17 cellular contexts compared by ENCODE assay signal in genomic region chr21:34344584-34344983, GRCh38. TPM values are rescaled to one million over a fixed set of nuclear protein-coding genes. Genes with fewer than 3 reads are reported as not detected.
DNase-seq lines count a peak whose midpoint lies in the region; ATAC-seq and TF ChIP-seq lines count a peak whose summit lies in the region.
"Had no signal": no experiment of that assay in that cellular context is flagged by ENCODE, and none has a peak within 500 bp of the region (broad histone marks: within the 10 kb centered on the region; RNA-seq: fewer than 3 reads in every experiment).

No MANE protein-coding gene starts in this region.

- in situ Hi-C loops in mammary epithelial cell (cut with MboI; ENCODE audit: low sequenced_read_pairs in 2 of 2) = no loop called here

- no peaks in the 10 kb centered on the region for H3K4me1 Mint-ChIP-seq in endodermal cell

- no peak for TF ChIP-seq EP300 in sigmoid colon (IDR thresholded peaks at IDR 0.05)

- CTCF ChIA-PET in mammary epithelial cell (lab: Charles Lee; ENCODE audit: low non-redundant PET) = no interaction called here

- H3K27me3 Mint-ChIP-seq in endodermal cell (ENCODE audit: insufficient read depth) = no peaks in the 10 kb centered on the region

- no TSS peak for BruUV-seq in mammary epithelial cell (replicated peaks; lab: Mats Ljungman, UMichigan)

- H3K4me1 ChIP-seq in left ventricle myocardium inferior = peaks cover 33% of the 10 kb centered on the region
- H3K4me1 ChIP-seq in endodermal cell (ENCODE audit: control insufficient read depth, insufficient read depth, low read length) = no peaks in the 10 kb centered on the region
- H3K4me1 ChIP-seq in sigmoid colon = peaks cover 0 to 57% (median 42%) of the 10 kb centered on the region in 4 donors
- H3K4me1 ChIP-seq in vagina = peaks cover 9% of the 10 kb centered on the region
- no peaks in the 10 kb centered on the region for H3K4me1 ChIP-seq in mammary epithelial cell (ENCODE audit: insufficient read depth, low read length)
- H3K4me1 ChIP-seq: BLaER1 treated with 17β-estradiol and CSF1 and Interleukin-3, amounts not matched to agents 10 nM and 100 nM had no signal

- peak overlapping the region; percentile 62 for H3K27ac ChIP-seq in left ventricle myocardium inferior (replicated peaks)
- H3K27ac ChIP-seq in endodermal cell (ENCODE audit: low read depth, low read length) = no peak overlapping the region
- H3K27ac ChIP-seq in sigmoid colon = peak overlapping the region in 3 of 4 donors; percentile 37 to 78 (median 67)
- peak overlapping the region; percentile 82 for H3K27ac ChIP-seq in vagina
- no peak overlapping the region for H3K27ac ChIP-seq in mammary epithelial cell (ENCODE audit: insufficient read depth, low read depth, low read length)
- H3K27ac ChIP-seq: BLaER1 treated with 17β-estradiol and CSF1 and Interleukin-3, amounts not matched to agents 10 nM and 100 nM had no signal

- H3K9ac ChIP-seq in endodermal cell (ENCODE audit: extremely low read depth, low read length, poor library complexity, severe bottlenecking) (no peak overlapping the region), mammary epithelial cell (ENCODE audit: insufficient read depth, low read length) (no peak overlapping the region)
- H3K9ac ChIP-seq: BLaER1 treated with 17β-estradiol and CSF1 and Interleukin-3, amounts not matched to agents 10 nM and 100 nM had no signal

- H3K79me2 ChIP-seq in mammary epithelial cell (ENCODE audit: insufficient read depth, low read length) = no peaks in the 10 kb centered on the region

- TF ChIP-seq CTCF in left ventricle myocardium inferior (IDR thresholded peaks at IDR 0.05; ENCODE audit: borderline replicate concordance) (no peak), endodermal cell (conservative IDR thresholded peaks at IDR 0.05) (no peak), sigmoid colon (IDR thresholded peaks at IDR 0.05) (no peak), vagina (IDR thresholded peaks at IDR 0.05) (no peak), mammary epithelial cell (conservative IDR thresholded peaks at IDR 0.05 in 1 of 2, IDR thresholded peaks at IDR 0.05 in 1 of 2; ENCODE audit: extremely low read depth in 1 of 2, insufficient read depth in 1 of 2, low read depth in 1 of 2, low read length in 2 of 2) (no peak)

- no peak overlapping the region for H3K4me2 ChIP-seq in mammary epithelial cell (ENCODE audit: insufficient read depth, low read depth, low read length)
- H3K4me2 ChIP-seq: BLaER1 treated with 17β-estradiol and CSF1 and Interleukin-3, amounts not matched to agents 10 nM and 100 nM had no signal

- H3K36me3 Mint-ChIP-seq in endodermal cell (ENCODE audit: low read depth) = no peaks in the 10 kb centered on the region

- H3K9me3 Mint-ChIP-seq in endodermal cell = peaks cover 2% of the 10 kb centered on the region

- ATAC-seq in Right ventricle myocardium superior (ENCODE audit: poor library complexity) = no peak
- no peak for ATAC-seq in GM21737 (IDR thresholded peaks at IDR 0.05; ENCODE audit: unreplicated experiment)

- TF ChIP-seq POLR2A in sigmoid colon (IDR thresholded peaks at IDR 0.05) (no peak), vagina (IDR thresholded peaks at IDR 0.05) (no peak)

- intact Hi-C loops in left ventricle myocardium inferior (cut with micrococcal nuclease) = no loop called here
- intact Hi-C loops in Right ventricle myocardium superior (cut with DNase I) = no loop called here
- intact Hi-C loops in sigmoid colon (cut with DNase I) = loop anchor here (2.0 kb wide), 1 partner anchor 142 kb away; no protein-coding TSS in a partner anchor
- intact Hi-C loops in vagina (cut with DNase I) = no loop called here
- intact Hi-C loops in mammary epithelial cell (cut with micrococcal nuclease) = no loop called here

- H3K4me3 Mint-ChIP-seq in endodermal cell = no peak overlapping the region

- 90 to 93% methylated on average over 5 of the region's 5 CpGs for WGBS in endodermal cell (ENCODE audit: insufficient coverage in 1 of 2, insufficient read length in 1 of 2), 2 experiments
- 87 to 88% methylated on average over 5 of the region's 5 CpGs for WGBS in sigmoid colon, 2 donors
- WGBS in mammary epithelial cell (ENCODE audit: low coverage, missing lambda C conversion rate) = 65% methylated on average over 5 of the region's 5 CpGs

- no peaks in the 10 kb centered on the region for H3K9me3 ChIP-seq in left ventricle myocardium inferior (replicated peaks)
- H3K9me3 ChIP-seq in endodermal cell (ENCODE audit: control insufficient read depth, low read length) = no peaks in the 10 kb centered on the region
- no peaks in the 10 kb centered on the region for H3K9me3 ChIP-seq in sigmoid colon
- H3K9me3 ChIP-seq in vagina = no peaks in the 10 kb centered on the region
- H3K9me3 ChIP-seq in mammary epithelial cell (replicated peaks; ENCODE audit: insufficient read depth, low read length) = no peaks in the 10 kb centered on the region
- H3K9me3 ChIP-seq: BLaER1 treated with 17β-estradiol and CSF1 and Interleukin-3, amounts not matched to agents 10 nM and 100 nM had no signal

- no peak for DNase-seq in left ventricle myocardium inferior
- no peak for DNase-seq in Right ventricle myocardium superior
- DNase-seq in endodermal cell = peak; percentile 16
- DNase-seq in sigmoid colon = no peak
- no peak for DNase-seq in vagina (ENCODE audit: extremely low spot score in 2 of 2)
- no peak for DNase-seq in activated CD4-positive, CD25-positive, alpha-beta regulatory T cell treated with anti-CD3 and anti-CD28 coated beads, Interleukin-2, amount 50 U/mL, for 72 hours
- no peak for DNase-seq in mammary epithelial cell
- DNase-seq: DND-41, GDM1, KG1, NCI-H1436 treated with DMSO at 0.1 percent for 48 hours, NCI-H2029 treated with DMSO at 0.1 percent for 48 hours, NCI-H510A treated with DMSO at 0.1 percent for 48 hours had no signal

- dilution Hi-C loops in mammary epithelial cell (cut with HindIII; ENCODE audit: low sequenced_read_pairs) = no loop called here

- no peaks in the 10 kb centered on the region for H4K20me1 ChIP-seq in mammary epithelial cell (ENCODE audit: insufficient read depth, low read length)
- H4K20me1 ChIP-seq: BLaER1 treated with 17β-estradiol and CSF1 and Interleukin-3, amounts not matched to agents 10 nM and 100 nM had no signal

- H3K27me3 ChIP-seq in left ventricle myocardium inferior (ENCODE audit: low read depth) (no peaks in the 10 kb centered on the region), endodermal cell (ENCODE audit: control insufficient read depth, insufficient read depth, low read length, poor library complexity, severe bottlenecking) (no peaks in the 10 kb centered on the region), sigmoid colon (no peaks in the 10 kb centered on the region), vagina (no peaks in the 10 kb centered on the region), mammary epithelial cell (ENCODE audit: insufficient read depth, low read length) (peaks cover 4% of the 10 kb centered on the region)
- H3K27me3 ChIP-seq: BLaER1 treated with 17β-estradiol and CSF1 and Interleukin-3, amounts not matched to agents 10 nM and 100 nM had no signal

- no peak overlapping the region for H2AFZ ChIP-seq in mammary epithelial cell (ENCODE audit: low read depth, low read length)

- H3K4me3 ChIP-seq in left ventricle myocardium inferior (no peak overlapping the region), endodermal cell (ENCODE audit: low read length) (no peak overlapping the region), sigmoid colon (no peak overlapping the region), vagina (no peak overlapping the region), mammary epithelial cell (replicated peaks in 1 of 3; ENCODE audit: insufficient read depth in 1 of 3, low read depth in 2 of 3, low read length in 3 of 3) (no peak overlapping the region)
- H3K4me3 ChIP-seq: BLaER1 treated with 17β-estradiol and CSF1 and Interleukin-3, amounts not matched to agents 10 nM and 100 nM had no signal

- no peaks in the 10 kb centered on the region for H3K36me3 ChIP-seq in left ventricle myocardium inferior
- no peaks in the 10 kb centered on the region for H3K36me3 ChIP-seq in endodermal cell (ENCODE audit: control insufficient read depth, insufficient read depth, low read length)
- no peaks in the 10 kb centered on the region for H3K36me3 ChIP-seq in sigmoid colon
- H3K36me3 ChIP-seq in vagina = no peaks in the 10 kb centered on the region
- no peaks in the 10 kb centered on the region for H3K36me3 ChIP-seq in mammary epithelial cell (ENCODE audit: insufficient read depth, low read length)
- H3K36me3 ChIP-seq: BLaER1 treated with 17β-estradiol and CSF1 and Interleukin-3, amounts not matched to agents 10 nM and 100 nM had no signal

- H3K27ac Mint-ChIP-seq in endodermal cell = no peak overlapping the region

RNA-seq across cellular contexts. Expression of gene KCNE2, which starts 19.2 kb away (rescaled TPM):
- not detected for total RNA-seq in left ventricle myocardium inferior
- not detected for total RNA-seq in Right ventricle myocardium superior
- total RNA-seq in endodermal cell = 1 to 10 TPM in 1 of 2 donors, under 1 TPM in 1; 0.59 to 3.8 TPM
- polyA plus RNA-seq in endodermal cell (2013, experiment 1 of 2) = 0.50 TPM
- 0.70 TPM for polyA plus RNA-seq in endodermal cell (2013, experiment 2 of 2)
- total RNA-seq in sigmoid colon = under 1 TPM in 1 of 4 donors, not detected in 3; 0.99 TPM
- under 1 TPM in 2 of 3 donors, not detected in 1; 0.61 to 0.92 TPM for polyA plus RNA-seq in sigmoid colon
- total RNA-seq in vagina = not detected
- under 1 TPM in 1 of 2 donors, not detected in 1; 0.17 TPM for total RNA-seq in mammary epithelial cell
- not detected for polyA plus RNA-seq in mammary epithelial cell
- not detected for polyA minus RNA-seq in mammary epithelial cell
- total RNA-seq: A172, H4 had no signal

RNA-seq across cellular contexts. Expression of gene SMIM11, which starts 30.7 kb away (rescaled TPM):
- total RNA-seq in left ventricle myocardium inferior = 25.1 TPM
- total RNA-seq in Right ventricle myocardium superior = 6.1 TPM
- 10 to 100 TPM in 1 of 2 donors, 1 to 10 TPM in 1; 2.4 to 10.5 TPM for total RNA-seq in endodermal cell
- 7.2 TPM for polyA plus RNA-seq in endodermal cell (2013, experiment 1 of 2)
- polyA plus RNA-seq in endodermal cell (2013, experiment 2 of 2) = 18.5 TPM
- total RNA-seq in sigmoid colon = 10 to 100 TPM in 2 of 4 donors, 1 to 10 TPM in 2; 3.5 to 14.5 (median 9.3) TPM
- polyA plus RNA-seq in sigmoid colon = 10 to 100 TPM in 1 of 3 donors, 1 to 10 TPM in 1, not detected in 1; 4.3 to 14.6 TPM
- total RNA-seq in vagina = 8.1 TPM
- total RNA-seq in mammary epithelial cell = 1 to 10 TPM; 2.5 to 5.0 TPM
- 8.4 TPM for polyA plus RNA-seq in mammary epithelial cell
- polyA minus RNA-seq in mammary epithelial cell = not detected

Comparison
In these comparisons a context has a peak if more than half of its experiments do, and no peak if none do; other contexts are left out.
1. H3K27ac ChIP-seq: peak in left ventricle myocardium inferior (single experiment), sigmoid colon (3 of 4) and vagina (single experiment); none in endodermal cell (single experiment) and mammary epithelial cell (single experiment).